8 cellular contexts compared by ENCODE assay signal in genomic region chr13:113151745-113152707, GRCh38. TPM values are rescaled to one million over a fixed set of nuclear protein-coding genes. Genes with fewer than 3 reads are reported as not detected.
DNase-seq lines count a peak whose midpoint lies in the region; ATAC-seq and TF ChIP-seq lines count a peak whose summit lies in the region.

No MANE protein-coding gene starts in this region.

- H3K56ac ChIP-seq in IMR-90 (ENCODE audit: extremely low read depth, insufficient read depth, low read length) = no peak overlapping the region

- DNase-seq in AG08396 (ENCODE audit: low spot score) (peak; percentile 57), IMR-90 (peak; percentile 74), breast epithelium (ENCODE audit: low spot score in 2 of 2) (no peak), mesenchymal stem cell (peak; percentile 71), prostate gland (ENCODE audit: low spot score) (no peak)

- H2BK5ac ChIP-seq in IMR-90 (ENCODE audit: low read depth, low read length, poor library complexity, severe bottlenecking) (no peak overlapping the region), mesenchymal stem cell (ENCODE audit: low read depth, low read length, poor library complexity, severe bottlenecking) (no peak overlapping the region)

- 0 out of 2 replicates have a peak overlapping the region, but pooled peaks have one; percentile 53 for H3K23ac ChIP-seq in IMR-90 (ENCODE audit: low read depth, low read length)
- H3K23ac ChIP-seq in mesenchymal stem cell (ENCODE audit: low read length in 2 of 2) = no peak overlapping the region

- H2BK120ac ChIP-seq in IMR-90 (ENCODE audit: low read depth, low read length) (peak overlapping the region; percentile 56; the same call in 1 of the 2 replicates), mesenchymal stem cell (ENCODE audit: low read depth, low read length) (peak overlapping the region; percentile 57)

- H3K4me1 ChIP-seq in IMR-90 (ENCODE audit: control insufficient read depth, insufficient read depth, low read length) (peaks cover 11% of the 10 kb centered on the region), breast epithelium (peaks cover 0 to 5% of the 10 kb centered on the region in 2 donors), mesenchymal stem cell (ENCODE audit: control insufficient read depth, insufficient read depth, low read depth, low read length) (peaks cover 16% of the 10 kb centered on the region), prostate gland (replicated peaks) (no peaks in the 10 kb centered on the region)

- no peak overlapping the region; the same call in 1 of the 2 replicates for H4K91ac ChIP-seq in IMR-90 (ENCODE audit: insufficient read depth, low read depth, low read length)
- H4K91ac ChIP-seq in mesenchymal stem cell (ENCODE audit: low read length) = peak overlapping the region; percentile 6

- intact Hi-C loops in IMR-90 (cut with micrococcal nuclease) (loop anchor here (2.0 kb wide), 1 partner anchor 59 kb away; no protein-coding TSS in a partner anchor), breast epithelium (cut with DNase I; ENCODE audit: low total_unique reads) (no loop called here), prostate gland (cut with DNase I) (loop anchor here (10.0 kb wide), 2 partner anchors 143 to 343 kb away; partner anchors contain the start of genes DCUN1D2 and LAMP1)

- H4K8ac ChIP-seq in IMR-90 (ENCODE audit: low read depth in 2 of 2, low read length in 2 of 2) (peak overlapping the region; percentile 94 to 98; a peak in 3 of 4 replicates), mesenchymal stem cell (ENCODE audit: low read length) (peak overlapping the region; percentile 69)

- no peaks in the 10 kb centered on the region for H3K36me3 ChIP-seq in IMR-90 (ENCODE audit: control insufficient read depth, insufficient read depth, low read length)
- no peaks in the 10 kb centered on the region for H3K36me3 ChIP-seq in breast epithelium
- H3K36me3 ChIP-seq in mesenchymal stem cell (ENCODE audit: control insufficient read depth in 1 of 2, insufficient read depth in 2 of 2, low read depth in 1 of 2, low read length in 2 of 2) = no peaks in the 10 kb centered on the region
- H3K36me3 ChIP-seq in prostate gland = no peaks in the 10 kb centered on the region

- H3K9ac ChIP-seq in IMR-90 (ENCODE audit: low read depth, low read length) (peak overlapping the region; percentile 1; the same call in 1 of the 2 replicates), mesenchymal stem cell (ENCODE audit: low read length) (peak overlapping the region; percentile 93)

- H3K14ac ChIP-seq in IMR-90 (replicated peaks; ENCODE audit: low read depth, low read length) (peak overlapping the region; percentile 72; the same call in 1 of the 2 replicates), mesenchymal stem cell (ENCODE audit: low read length in 2 of 2) (no peak overlapping the region)

- dilution Hi-C loops in IMR-90 (cut with HindIII; ENCODE audit: low sequenced_read_pairs, unreplicated experiment) = no loop called here

- no peaks in the 10 kb centered on the region for H3K79me1 ChIP-seq in IMR-90 (ENCODE audit: low read depth in 1 of 2, low read length in 2 of 2)
- H3K79me1 ChIP-seq in mesenchymal stem cell (replicated peaks; ENCODE audit: low read length, poor library complexity, severe bottlenecking) = no peaks in the 10 kb centered on the region

- H3K9me1 ChIP-seq in IMR-90 (ENCODE audit: insufficient read depth, low read length) = peaks cover 5% of the 10 kb centered on the region; the same call in 1 of the 2 replicates

- no peak for TF ChIP-seq POLR2A in IMR-90 (IDR thresholded peaks at IDR 0.05; ENCODE audit: low read depth, low read length)
- TF ChIP-seq POLR2A in breast epithelium (IDR thresholded peaks at IDR 0.05) = no peak
- no peak for TF ChIP-seq POLR2A in prostate gland (IDR thresholded peaks at IDR 0.05)

- H3K27me3 ChIP-seq in IMR-90 (ENCODE audit: control insufficient read depth, insufficient read depth, low read length) (0 out of 2 replicates have a peak, but pooled peaks cover 2% of the 10 kb centered on the region), breast epithelium (no peaks in the 10 kb centered on the region), mesenchymal stem cell (ENCODE audit: control insufficient read depth in 1 of 2, insufficient read depth in 1 of 2, low read length in 2 of 2) (peaks cover 0 to 2% of the 10 kb centered on the region in 2 experiments), prostate gland (replicated peaks; ENCODE audit: insufficient read depth) (no peaks in the 10 kb centered on the region)

- H2AK5ac ChIP-seq in IMR-90 (ENCODE audit: low read depth, low read length) (peak overlapping the region; percentile 71; the same call in 1 of the 2 replicates), mesenchymal stem cell (ENCODE audit: low read length, severe bottlenecking) (peak overlapping the region; percentile 53)

- POLR2A ChIA-PET in IMR-90 (lab: Charles Lee; ENCODE audit: unreplicated experiment) = no interaction called here

- no peak overlapping the region for H3K18ac ChIP-seq in IMR-90 (ENCODE audit: low read depth, low read length)
- H3K18ac ChIP-seq in mesenchymal stem cell (ENCODE audit: low read depth in 1 of 2, low read length in 2 of 2) = peak overlapping the region; percentile 75 to 78

- H3K9me3 ChIP-seq in IMR-90 (ENCODE audit: control insufficient read depth, insufficient read depth, low read length) (no peaks in the 10 kb centered on the region), breast epithelium (no peaks in the 10 kb centered on the region), mesenchymal stem cell (ENCODE audit: control insufficient read depth, low read length) (no peaks in the 10 kb centered on the region), prostate gland (no peaks in the 10 kb centered on the region)

- H3K27ac ChIP-seq in IMR-90 (ENCODE audit: insufficient read depth, low read length) = no peak overlapping the region
- peak overlapping the region in 1 of 2 donors; percentile 74 for H3K27ac ChIP-seq in breast epithelium
- no peak overlapping the region for H3K27ac ChIP-seq in mesenchymal stem cell (ENCODE audit: low read length, poor library complexity, severe bottlenecking)
- no peak overlapping the region for H3K27ac ChIP-seq in prostate gland

- H2BK12ac ChIP-seq in mesenchymal stem cell (ENCODE audit: low read length in 2 of 2) = peak overlapping the region; percentile 7 to 61

- CTCF ChIA-PET in IMR-90 (lab: Yijun Ruan, JAX) = no interaction called here

- 47% methylated on average over 12 of the region's 28 CpGs; no CpG with 5 or more reads in 1 of the 2 experiments for WGBS in IMR-90 (ENCODE audit: extremely low coverage in 2 of 2, insufficient read length in 1 of 2), 2 experiments
- WGBS in mesenchymal stem cell = 71% methylated on average over 26 of the region's 28 CpGs
- WGBS in prostate gland = 70% methylated on average over 24 of the region's 28 CpGs

- in situ Hi-C loops in IMR-90 (cut with MboI; ENCODE audit: low sequenced_read_pairs) = no loop called here

- ATAC-seq in IMR-90 (ENCODE audit: low read depth) (peak; percentile 47), HG03521 (IDR thresholded peaks at IDR 0.05; ENCODE audit: unreplicated experiment) (no peak), HG02763 (IDR thresholded peaks at IDR 0.05; ENCODE audit: unreplicated experiment) (no peak), GM18870 (IDR thresholded peaks at IDR 0.05; ENCODE audit: unreplicated experiment) (no peak)

- no peak for TF ChIP-seq RAD21 in IMR-90 (IDR thresholded peaks at IDR 0.05; ENCODE audit: low read length)

- no TSS peak for BruUV-seq in IMR-90 (replicated peaks; lab: Mats Ljungman, UMichigan)

- no peak overlapping the region for H2BK15ac ChIP-seq in IMR-90 (ENCODE audit: low read depth, low read length)
- peak overlapping the region; percentile 63 for H2BK15ac ChIP-seq in mesenchymal stem cell (ENCODE audit: low read depth, poor library complexity, severe bottlenecking)

- peak overlapping the region; percentile 41; the same call in 1 of the 2 replicates for H4K5ac ChIP-seq in IMR-90 (ENCODE audit: low read depth, low read length)

- H2AK9ac ChIP-seq in IMR-90 (replicated peaks; ENCODE audit: low read depth, low read length, poor library complexity) = peak overlapping the region; percentile 84

- H3K4me2 ChIP-seq in IMR-90 (ENCODE audit: low read depth, low read length) (peak overlapping the region; percentile 5; the same call in 1 of the 2 replicates), mesenchymal stem cell (ENCODE audit: low read length, poor library complexity, severe bottlenecking) (peak overlapping the region; percentile 48)

- H4K20me1 ChIP-seq in IMR-90 (ENCODE audit: insufficient read depth, low read length) = no peaks in the 10 kb centered on the region

- TF ChIP-seq CTCF in IMR-90 (conservative IDR thresholded peaks at IDR 0.05; ENCODE audit: low read depth, low read length) (no peak), breast epithelium (IDR thresholded peaks at IDR 0.05) (no peak), prostate gland (IDR thresholded peaks at IDR 0.05) (no peak)

- peak overlapping the region; percentile 5; the same call in 1 of the 2 replicates for H2BK20ac ChIP-seq in IMR-90 (ENCODE audit: low read depth, low read length)

- H2AFZ ChIP-seq in IMR-90 (replicated peaks; ENCODE audit: low read length, poor library complexity) (peak overlapping the region; percentile 92), mesenchymal stem cell (ENCODE audit: low read depth, low read length) (no peak overlapping the region)

- H3K4me3 ChIP-seq in IMR-90 (ENCODE audit: insufficient read depth, low read depth, low read length) (no peak overlapping the region), breast epithelium (peak overlapping the region; percentile 34 to 81 (median 56)), mesenchymal stem cell (ENCODE audit: insufficient read depth in 1 of 2, low read depth in 1 of 2, low read length in 2 of 2) (peak overlapping the region; percentile 20 to 75), prostate gland (no peak overlapping the region)

- peak overlapping the region; percentile 59 for H3K4ac ChIP-seq in IMR-90 (ENCODE audit: low read depth, low read length)
- H3K4ac ChIP-seq in mesenchymal stem cell (ENCODE audit: low read depth in 1 of 2, low read length in 2 of 2) = peak overlapping the region; percentile 65 to 71

RNA-seq across cellular contexts. Expression of gene PROZ, which starts 6.4 kb away (rescaled TPM):
- total RNA-seq in IMR-90 (2012; rRNA removed) = not detected in 2 replicates
- not detected in 2 replicates for polyA plus RNA-seq in IMR-90 (2012; rRNA removed)
- not detected in 2 replicates for polyA plus RNA-seq in IMR-90 (2012; cell fraction: cytosol; rRNA removed)
- not detected in 2 replicates for polyA plus RNA-seq in IMR-90 (2012; cell fraction: nucleus; rRNA removed; ENCODE audit: low replicate concordance)
- not detected for total RNA-seq in breast epithelium
- polyA plus RNA-seq in mesenchymal stem cell (2013, experiment 1 of 2) = not detected
- polyA plus RNA-seq in mesenchymal stem cell (2013, experiment 2 of 2) = not detected
- not detected for total RNA-seq in prostate gland

RNA-seq across cellular contexts. Expression of gene F10, which starts 29.4 kb away (rescaled TPM):
- total RNA-seq in IMR-90 (2012; rRNA removed) = 7.2 and 9.1 TPM in 2 replicates
- polyA plus RNA-seq in IMR-90 (2012; rRNA removed) = 19.5 and 19.7 TPM in 2 replicates
- 12.2 and 29.3 TPM in 2 replicates for polyA plus RNA-seq in IMR-90 (2012; cell fraction: cytosol; rRNA removed)
- polyA plus RNA-seq in IMR-90 (2012; cell fraction: nucleus; rRNA removed; ENCODE audit: low replicate concordance) = 9.8 and 11.4 TPM in 2 replicates
- total RNA-seq in breast epithelium = 10 to 100 TPM in 1 of 3 donors, 1 to 10 TPM in 2; 5.1 to 63.2 (median 8.2) TPM
- polyA plus RNA-seq in mesenchymal stem cell (2013, experiment 1 of 2) = 1.4 TPM
- 1.3 TPM for polyA plus RNA-seq in mesenchymal stem cell (2013, experiment 2 of 2)
- 10 to 100 TPM; 10.2 to 48.0 TPM for total RNA-seq in prostate gland

RNA-seq across cellular contexts. Expression of gene F7, which starts 46.4 kb away (rescaled TPM):
- total RNA-seq in IMR-90 (2012; rRNA removed) (under 0.01 TPM in 1 of 2 replicates, not detected in the other), breast epithelium (under 1 TPM; 0.15 to 0.48 (median 0.33) TPM), prostate gland (1 to 10 TPM in 1 of 2 donors, not detected in 1; 2.7 TPM)
- polyA plus RNA-seq in IMR-90 (2012; rRNA removed) = 0.07 and 0.09 TPM in 2 replicates
- 0.03 TPM in 1 of 2 replicates, not detected in the other for polyA plus RNA-seq in IMR-90 (2012; cell fraction: cytosol; rRNA removed)
- 0.09 TPM in 2 replicates for polyA plus RNA-seq in IMR-90 (2012; cell fraction: nucleus; rRNA removed; ENCODE audit: low replicate concordance)
- not detected for polyA plus RNA-seq in mesenchymal stem cell (2013, experiment 1 of 2)
- polyA plus RNA-seq in mesenchymal stem cell (2013, experiment 2 of 2) = not detected

RNA-seq across cellular contexts. Expression of gene PCID2, which starts 56.4 kb away (rescaled TPM):
- total RNA-seq in IMR-90 (2012; rRNA removed) (72.8 and 90.9 TPM in 2 replicates), breast epithelium (10 to 100 TPM; 50.2 to 79.2 (median 76.7) TPM), prostate gland (10 to 100 TPM; 47.7 to 48.6 TPM)
- polyA plus RNA-seq in IMR-90 (2012; rRNA removed) = 71.7 and 83.5 TPM in 2 replicates
- polyA plus RNA-seq in IMR-90 (2012; cell fraction: cytosol; rRNA removed) = 25.2 and 46.9 TPM in 2 replicates
- polyA plus RNA-seq in IMR-90 (2012; cell fraction: nucleus; rRNA removed; ENCODE audit: low replicate concordance) = 56.5 and 157 TPM in 2 replicates
- polyA plus RNA-seq in mesenchymal stem cell (2013, experiment 1 of 2) = 32.8 TPM
- 32.5 TPM for polyA plus RNA-seq in mesenchymal stem cell (2013, experiment 2 of 2)

RNA-seq across cellular contexts. Expression of gene CUL4A, which starts 57.4 kb away (rescaled TPM):
- total RNA-seq in IMR-90 (2012; rRNA removed) (128 and 146 TPM in 2 replicates), breast epithelium (100 to 1,000 TPM; 108 to 145 (median 142) TPM), prostate gland (100 to 1,000 TPM; 103 to 185 TPM)
- 68.7 and 86.0 TPM in 2 replicates for polyA plus RNA-seq in IMR-90 (2012; rRNA removed)
- 35.5 and 36.9 TPM in 2 replicates for polyA plus RNA-seq in IMR-90 (2012; cell fraction: cytosol; rRNA removed)
- 77.4 and 122 TPM in 2 replicates for polyA plus RNA-seq in IMR-90 (2012; cell fraction: nucleus; rRNA removed; ENCODE audit: low replicate concordance)
- polyA plus RNA-seq in mesenchymal stem cell (2013, experiment 1 of 2) = 45.5 TPM
- polyA plus RNA-seq in mesenchymal stem cell (2013, experiment 2 of 2) = 45.2 TPM

Comparison
In these comparisons a context has a peak if more than half of its experiments do, and no peak if none do; other contexts are left out.
1. DNase-seq: peak in AG08396 (single experiment), IMR-90 (single experiment) and mesenchymal stem cell (single experiment); none in breast epithelium (0 of 2) and prostate gland (single experiment).
2. H3K4me3 ChIP-seq: peak in breast epithelium (3 of 3) and mesenchymal stem cell (2 of 2); none in IMR-90 (single experiment) and prostate gland (0 of 2).